In the genomic region with DNA sequence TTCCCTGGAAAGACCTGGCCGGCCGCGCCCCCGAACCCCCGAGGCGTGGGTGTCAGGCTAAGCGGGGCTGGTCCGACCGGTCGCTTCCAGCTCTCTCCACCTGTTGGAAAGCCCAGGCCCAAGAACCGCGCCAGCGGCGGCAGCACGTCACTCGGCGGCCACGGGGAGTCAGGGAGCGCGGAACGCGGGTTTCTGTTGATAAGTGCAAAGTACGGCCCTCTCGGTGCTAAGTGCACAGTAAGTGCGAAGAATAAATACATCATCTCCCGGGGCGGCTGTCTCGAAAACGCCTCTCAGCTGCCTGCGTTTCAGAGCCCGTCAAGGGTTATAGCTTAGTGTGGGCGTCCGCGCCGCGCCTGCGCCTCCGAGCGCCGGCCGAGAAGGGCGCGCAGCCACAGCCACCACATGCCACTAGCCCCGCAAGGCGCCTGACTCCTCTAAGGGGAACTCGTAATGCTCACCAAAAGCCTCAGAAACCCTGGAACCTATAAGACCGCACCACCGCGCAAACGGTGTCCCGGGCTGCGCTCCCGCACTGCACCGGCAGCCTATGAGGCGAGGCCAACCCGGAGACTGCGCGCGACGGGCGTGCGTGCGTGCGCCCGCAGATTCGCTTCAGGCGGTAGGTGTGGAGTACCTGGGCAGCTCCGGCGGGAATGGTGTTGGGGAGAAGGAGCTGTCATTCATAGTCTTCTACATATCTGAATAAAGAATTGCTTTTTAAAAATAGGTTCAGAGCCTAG, we compare ENCODE assay signal across 9 cellular contexts. TPM values are rescaled to one million over a fixed set of nuclear protein-coding genes. Genes with fewer than 3 reads are reported as not detected.
DNase-seq lines count a peak whose midpoint lies in the region; ATAC-seq and TF ChIP-seq lines count a peak whose summit lies in the region.
"Had no signal": no experiment of that assay in that cellular context is flagged by ENCODE, and none has a peak within 500 bp of the region (broad histone marks: within the 10 kb centered on the region; RNA-seq: fewer than 3 reads in every experiment).

No MANE protein-coding gene starts in this region.

- H3K4me3 Mint-ChIP-seq in activated CD4-positive, alpha-beta T cell treated with anti-CD3 and anti-CD28 coated beads for 36 hours, result no peak overlapping the region
- H3K4me3 Mint-ChIP-seq in activated CD8-positive, alpha-beta T cell treated with anti-CD3 and anti-CD28 coated beads, Interleukin-2, amount 10 ng/mL, durations not matched to agents 7 days and 5 days, result peak overlapping the region; percentile 25
- H3K4me3 Mint-ChIP-seq in stimulated activated naive CD8-positive, alpha-beta T cell treated with anti-CD3 and anti-CD28 coated beads, Interleukin-15, amount 100 ng/mL, for 72 hours, result peak overlapping the region; percentile 63 to 65

- POLR2A ChIA-PET in activated CD4-positive, alpha-beta T cell treated with anti-CD3 and anti-CD28 coated beads for 36 hours (lab: Charles Lee), result no interaction called here
- POLR2A ChIA-PET in activated CD8-positive, alpha-beta T cell treated with anti-CD3 and anti-CD28 coated beads, Interleukin-2, amount 10 ng/mL, durations not matched to agents 7 days and 5 days (lab: Charles Lee), result interaction anchor here (0.8 kb wide), 1 partner anchor 11 kb away, joined by 4 read pairs; no protein-coding TSS in a partner anchor

- H3K9me3 Mint-ChIP-seq in activated CD4-positive, alpha-beta T cell treated with anti-CD3 and anti-CD28 coated beads for 36 hours (ENCODE audit: low read depth), result peaks cover 2% of the 10 kb centered on the region
- peaks cover 10% of the 10 kb centered on the region for H3K9me3 Mint-ChIP-seq in activated CD8-positive, alpha-beta T cell treated with anti-CD3 and anti-CD28 coated beads, Interleukin-2, amount 10 ng/mL, durations not matched to agents 7 days and 5 days (ENCODE audit: insufficient read depth)
- H3K9me3 Mint-ChIP-seq in stimulated activated naive CD8-positive, alpha-beta T cell treated with anti-CD3 and anti-CD28 coated beads, Interleukin-15, amount 100 ng/mL, for 72 hours, result peaks cover 0 to 7% of the 10 kb centered on the region in 2 donors

- H3K4me3 ChIP-seq in Peyer's patch, result peak overlapping the region in 2 of 4 donors; percentile 29 to 37

- H3K27me3 Mint-ChIP-seq in activated CD4-positive, alpha-beta T cell treated with anti-CD3 and anti-CD28 coated beads for 36 hours, result peaks cover 61% of the 10 kb centered on the region
- H3K27me3 Mint-ChIP-seq in activated CD8-positive, alpha-beta T cell treated with anti-CD3 and anti-CD28 coated beads, Interleukin-2, amount 10 ng/mL, durations not matched to agents 7 days and 5 days (ENCODE audit: low read depth), result peaks cover 63% of the 10 kb centered on the region
- H3K27me3 Mint-ChIP-seq in stimulated activated naive CD8-positive, alpha-beta T cell treated with anti-CD3 and anti-CD28 coated beads, Interleukin-15, amount 100 ng/mL, for 72 hours, result peaks cover 86% of the 10 kb centered on the region

- TF ChIP-seq CTCF in Peyer's patch (IDR thresholded peaks at IDR 0.05), result no peak

- peaks cover 5% of the 10 kb centered on the region for H3K36me3 Mint-ChIP-seq in activated CD4-positive, alpha-beta T cell treated with anti-CD3 and anti-CD28 coated beads for 36 hours (ENCODE audit: low read depth)
- peaks cover 10% of the 10 kb centered on the region for H3K36me3 Mint-ChIP-seq in activated CD8-positive, alpha-beta T cell treated with anti-CD3 and anti-CD28 coated beads, Interleukin-2, amount 10 ng/mL, durations not matched to agents 7 days and 5 days (ENCODE audit: low read depth)

- H3K27ac Mint-ChIP-seq in activated CD4-positive, alpha-beta T cell treated with anti-CD3 and anti-CD28 coated beads for 36 hours, result no peak overlapping the region
- H3K27ac Mint-ChIP-seq in activated CD8-positive, alpha-beta T cell treated with anti-CD3 and anti-CD28 coated beads, Interleukin-2, amount 10 ng/mL, durations not matched to agents 7 days and 5 days, result no peak overlapping the region
- H3K27ac Mint-ChIP-seq in stimulated activated naive CD8-positive, alpha-beta T cell treated with anti-CD3 and anti-CD28 coated beads, Interleukin-15, amount 100 ng/mL, for 72 hours, result peak overlapping the region in 1 of 2 donors; percentile 64

- H3K4me1 ChIP-seq in Peyer's patch, result peaks cover 0 to 20% (median 0%) of the 10 kb centered on the region in 4 donors

- no peak for ATAC-seq in activated CD4-positive, alpha-beta T cell treated with anti-CD3 and anti-CD28 coated beads for 36 hours
- peak; percentile 44 for ATAC-seq in activated CD8-positive, alpha-beta T cell treated with anti-CD3 and anti-CD28 coated beads, Interleukin-2, amount 10 ng/mL, durations not matched to agents 7 days and 5 days
- ATAC-seq in stimulated activated naive CD8-positive, alpha-beta T cell treated with anti-CD3 and anti-CD28 coated beads, Interleukin-15, amount 100 ng/mL, for 72 hours, result peak; percentile 52

- TF ChIP-seq POLR2A in Peyer's patch (IDR thresholded peaks at IDR 0.05), result no peak

- no peaks in the 10 kb centered on the region for H3K9me3 ChIP-seq in Peyer's patch

- peaks cover 0 to 33% of the 10 kb centered on the region in 2 donors for H3K27me3 ChIP-seq in Peyer's patch

- H3K27ac ChIP-seq in Peyer's patch, result no peak overlapping the region
- H3K27ac ChIP-seq: C4-2B had no signal

- intact Hi-C loops in activated CD4-positive, alpha-beta T cell treated with anti-CD3 and anti-CD28 coated beads for 36 hours (cut with DNase I, micrococcal nuclease), result loop anchor here in 1 of 2 experiments (1.0 to 10.0 kb wide), 4 partner anchors 9 to 889 kb away; a partner anchor contains a TSS

- peak; percentile 25 for DNase-seq in activated CD4-positive, alpha-beta T cell treated with anti-CD3 and anti-CD28 coated beads for 36 hours
- DNase-seq in activated CD4-positive, alpha-beta T cell treated with anti-CD3 and anti-CD28 coated beads, Interleukin-2, amount 50 U/mL, for 1 hour, result no peak
- no peak for DNase-seq in activated CD8-positive, alpha-beta T cell treated with anti-CD3 and anti-CD28 coated beads, Interleukin-2, amount 10 ng/mL, durations not matched to agents 7 days and 5 days
- DNase-seq in iPS-NIHi11 (ENCODE audit: low spot score) (peak; percentile 35), Peyer's patch (no peak), globus pallidus (ENCODE audit: low spot score) (no peak)
- no peak for DNase-seq in stimulated activated naive CD8-positive, alpha-beta T cell treated with anti-CD3 and anti-CD28 coated beads, Interleukin-15, amount 100 ng/mL, for 72 hours
- DNase-seq in stimulated activated naive CD4-positive, alpha-beta T cell (lab: John Stamatoyannopoulos, UW), result no peak

- H3K4me1 Mint-ChIP-seq in activated CD4-positive, alpha-beta T cell treated with anti-CD3 and anti-CD28 coated beads for 36 hours, result peaks cover 4% of the 10 kb centered on the region
- H3K4me1 Mint-ChIP-seq in activated CD8-positive, alpha-beta T cell treated with anti-CD3 and anti-CD28 coated beads, Interleukin-2, amount 10 ng/mL, durations not matched to agents 7 days and 5 days (ENCODE audit: low read depth), result peaks cover 3% of the 10 kb centered on the region
- peaks cover 22% of the 10 kb centered on the region for H3K4me1 Mint-ChIP-seq in stimulated activated naive CD8-positive, alpha-beta T cell treated with anti-CD3 and anti-CD28 coated beads, Interleukin-15, amount 100 ng/mL, for 72 hours

- CTCF ChIA-PET in activated CD4-positive, alpha-beta T cell treated with anti-CD3 and anti-CD28 coated beads for 36 hours (lab: Charles Lee), result interaction anchor here (1.1 kb wide), 1 partner anchor 11 kb away, joined by 4 read pairs; no protein-coding TSS in a partner anchor
- CTCF ChIA-PET in activated CD8-positive, alpha-beta T cell treated with anti-CD3 and anti-CD28 coated beads, Interleukin-2, amount 10 ng/mL, durations not matched to agents 7 days and 5 days (lab: Charles Lee), result interaction anchor here (1.1 kb wide), 1 partner anchor 11 kb away, joined by 3 read pairs; no protein-coding TSS in a partner anchor

- no peaks in the 10 kb centered on the region for H3K36me3 ChIP-seq in Peyer's patch

RNA-seq across cellular contexts. Expression of a gene that starts 9.2 kb away (rescaled TPM):
- not detected for total RNA-seq in activated CD4-positive, alpha-beta T cell treated with anti-CD3 and anti-CD28 coated beads for 36 hours
- total RNA-seq in activated CD8-positive, alpha-beta T cell treated with anti-CD3 and anti-CD28 coated beads, Interleukin-2, amount 10 ng/mL, durations not matched to agents 7 days and 5 days, result not detected
- total RNA-seq in Peyer's patch, result 1 to 10 TPM in 2 of 4 donors, under 1 TPM in 1, not detected in 1; 0.57 to 4.2 (median 1.9) TPM

Comparison
In these comparisons a context has a peak if more than half of its experiments do, and no peak if none do; other contexts are left out.
1. DNase-seq: peak in activated CD4-positive, alpha-beta T cell treated with anti-CD3 and anti-CD28 coated beads for 36 hours (single experiment) and iPS-NIHi11 (single experiment); none in activated CD4-positive, alpha-beta T cell treated with anti-CD3 and anti-CD28 coated beads, Interleukin-2, amount 50 U/mL, for 1 hour (single experiment), activated CD8-positive, alpha-beta T cell treated with anti-CD3 and anti-CD28 coated beads, Interleukin-2, amount 10 ng/mL, durations not matched to agents 7 days and 5 days (single experiment), stimulated activated naive CD8-positive, alpha-beta T cell treated with anti-CD3 and anti-CD28 coated beads, Interleukin-15, amount 100 ng/mL, for 72 hours (0 of 2), stimulated activated naive CD4-positive, alpha-beta T cell (0 of 6), Peyer's patch (0 of 3) and globus pallidus (single experiment).